ENCODE assay signal across 20 cellular contexts in genomic region chr16:89738072-89738377, GRCh38. TPM values are rescaled to one million over a fixed set of nuclear protein-coding genes. Genes with fewer than 3 reads are reported as not detected.
DNase-seq lines count a peak whose midpoint lies in the region; ATAC-seq, FAIRE-seq and TF ChIP-seq lines count a peak whose summit lies in the region.
"Had no signal": no experiment of that assay in that cellular context is flagged by ENCODE, and none has a peak within 500 bp of the region (broad histone marks: within the 10 kb centered on the region; RNA-seq: fewer than 3 reads in every experiment).

No MANE protein-coding gene starts in this region.

- DNase-seq in activated CD4-positive, alpha-beta memory T cell treated with anti-CD3 and anti-CD28 coated beads, Interleukin-2, amount 10 ng/mL, durations not matched to agents 7 days and 5 days, result no peak
- no peak for DNase-seq in activated CD4-positive, alpha-beta memory T cell treated with anti-CD3 and anti-CD28 coated beads for 36 hours
- no peak for DNase-seq in K562 (ENCODE audit: extremely low read depth in 1 of 4, low spot score in 3 of 4)
- DNase-seq in neuronal stem cell (ENCODE audit: low spot score), result no peak
- DNase-seq in transverse colon, result no peak
- no peak for DNase-seq in lower leg skin (ENCODE audit: low spot score in 2 of 2)
- DNase-seq in RKO (ENCODE audit: low spot score), result no peak
- DNase-seq: activated CD8-positive, alpha-beta memory T cell treated with anti-CD3 and anti-CD28 coated beads, Interleukin-2, amount 50 U/mL, for 4 hours; cerebellar nuclear complex; DMS53; dorsolateral prefrontal cortex; gastrocnemius medialis; H7; NCI-H1694; NCI-H446 treated with DMSO at 0.1 percent for 48 hours; Right ventricle myocardium superior; tibial artery had no signal

- CTCF ChIA-PET in activated CD4-positive, alpha-beta memory T cell treated with anti-CD3 and anti-CD28 coated beads, Interleukin-2, amount 10 ng/mL, durations not matched to agents 7 days and 5 days (lab: Charles Lee), result interaction anchor here (0.8 to 4.5 kb wide), 4 partner anchors 33 to 38 kb away, joined by 3 to 32 read pairs (median 12); partner anchors contain the start of gene SPATA2L
- CTCF ChIA-PET in activated CD4-positive, alpha-beta memory T cell treated with anti-CD3 and anti-CD28 coated beads for 36 hours (lab: Charles Lee), result interaction anchor here (1.6 to 1.9 kb wide), 2 partner anchors 38 to 123 kb away, joined by 6 to 8 read pairs; no protein-coding TSS in a partner anchor
- CTCF ChIA-PET in K562 (lab: Yijun Ruan, JAX; ENCODE audit: low intra/inter-chr PET ratio), result no interaction called here

- H3K9me3 ChIP-seq in K562 (replicated peaks; ENCODE audit: control insufficient read depth, insufficient read depth, low read depth, low read length) (no peaks in the 10 kb centered on the region), neuronal stem cell (replicated peaks in 1 of 2; ENCODE audit: control insufficient read depth in 2 of 2, insufficient read depth in 1 of 2, low read depth in 1 of 2, low read length in 2 of 2) (peaks cover 0 to 1% of the 10 kb centered on the region in 2 donors), transverse colon (no peaks in the 10 kb centered on the region)
- H3K9me3 ChIP-seq: gastrocnemius medialis, tibial artery had no signal

- H3K27me3 ChIP-seq in K562 (ENCODE audit: control insufficient read depth in 2 of 2, insufficient read depth in 2 of 2, low read length in 2 of 2) (no peaks in the 10 kb centered on the region), neuronal stem cell (ENCODE audit: control insufficient read depth in 3 of 3, insufficient read depth in 3 of 3, low read depth in 1 of 3, low read length in 3 of 3) (no peaks in the 10 kb centered on the region), transverse colon (no peaks in the 10 kb centered on the region)
- H3K27me3 ChIP-seq: dorsolateral prefrontal cortex, gastrocnemius medialis, hepatocyte, tibial artery had no signal

- H3K14ac ChIP-seq in neuronal stem cell (ENCODE audit: low read length), result no peak overlapping the region

- H3K27ac Mint-ChIP-seq in activated CD4-positive, alpha-beta memory T cell treated with anti-CD3 and anti-CD28 coated beads, Interleukin-2, amount 10 ng/mL, durations not matched to agents 7 days and 5 days, result peak overlapping the region; percentile 21
- H3K27ac Mint-ChIP-seq in activated CD4-positive, alpha-beta memory T cell treated with anti-CD3 and anti-CD28 coated beads for 36 hours, result no peak overlapping the region

- peaks cover 82% of the 10 kb centered on the region for H3K36me3 Mint-ChIP-seq in activated CD4-positive, alpha-beta memory T cell treated with anti-CD3 and anti-CD28 coated beads, Interleukin-2, amount 10 ng/mL, durations not matched to agents 7 days and 5 days (ENCODE audit: low read depth)
- peaks cover 65% of the 10 kb centered on the region for H3K36me3 Mint-ChIP-seq in activated CD4-positive, alpha-beta memory T cell treated with anti-CD3 and anti-CD28 coated beads for 36 hours

- in situ Hi-C loops in K562 (cut with MboI), result no loop called here
- in situ Hi-C loops in transverse colon (cut with MboI; ENCODE audit: low pct_ligation_motif_present in 1 of 4, low pct_unique_long_range_greater_than_20kb in 1 of 4, low sequenced_read_pairs in 3 of 4), result no loop called here

- H4K91ac ChIP-seq in neuronal stem cell (ENCODE audit: low read depth, low read length, poor library complexity), result no peak overlapping the region

- H3K9ac ChIP-seq in K562 (ENCODE audit: insufficient read depth in 1 of 2, low read depth in 2 of 2, low read length in 2 of 2), result peak overlapping the region in 1 of 2 experiments; percentile 14; a peak in 1 of 4 replicates
- no peak overlapping the region for H3K9ac ChIP-seq in neuronal stem cell (ENCODE audit: low read depth, low read length, poor library complexity)

- H3K18ac ChIP-seq in neuronal stem cell (ENCODE audit: low read length), result no peak overlapping the region

- H2BK12ac ChIP-seq in neuronal stem cell (ENCODE audit: low read length), result no peak overlapping the region

- no peaks in the 10 kb centered on the region for H3K9me1 ChIP-seq in K562 (ENCODE audit: control insufficient read depth, insufficient read depth, low read length)

- H2AFZ ChIP-seq in K562 (ENCODE audit: low read depth, low read length), result no peak overlapping the region
- H2AFZ ChIP-seq in neuronal stem cell (ENCODE audit: low read length), result no peak overlapping the region
- H2AFZ ChIP-seq: hepatocyte had no signal

- no peak overlapping the region for H2BK5ac ChIP-seq in neuronal stem cell (ENCODE audit: low read length)

- WGBS in K562 (ENCODE audit: insufficient coverage, low coverage, missing lambda C conversion rate), result 93% methylated on average over 11 of the region's 14 CpGs
- no CpG with 5 or more reads among the region's 14 CpGs for WGBS in neuronal stem cell (ENCODE audit: extremely low coverage in 2 of 2, insufficient read length in 2 of 2, insufficient replicate concordance in 1 of 2), 2 donors
- 89 to 100% methylated on average over 1 to 14 of the region's 14 CpGs for WGBS in transverse colon (ENCODE audit: low coverage in 1 of 2), 2 donors
- 90 to 100% methylated on average over 5 to 9 of the region's 14 CpGs for WGBS in lower leg skin, 2 donors

- H3K36me3 ChIP-seq in K562 (ENCODE audit: control insufficient read depth, insufficient read depth, low read length), result peaks cover 96% of the 10 kb centered on the region
- peaks cover 53 to 100% of the 10 kb centered on the region in 2 donors for H3K36me3 ChIP-seq in neuronal stem cell (replicated peaks in 1 of 2; ENCODE audit: control insufficient read depth in 2 of 2, insufficient read depth in 2 of 2, low read length in 2 of 2)
- H3K36me3 ChIP-seq in transverse colon, result peaks cover 0 to 69% (median 34%) of the 10 kb centered on the region in 4 donors

- peak overlapping the region; percentile 80 for H3K23ac ChIP-seq in neuronal stem cell (ENCODE audit: low read depth, low read length, poor library complexity)

- no peak for FAIRE-seq in K562 (lab: Jason Lieb, UNC)

- H2BK120ac ChIP-seq in neuronal stem cell (ENCODE audit: low read depth, low read length), result no peak overlapping the region

- no peak overlapping the region for H3K4me3 Mint-ChIP-seq in activated CD4-positive, alpha-beta memory T cell treated with anti-CD3 and anti-CD28 coated beads, Interleukin-2, amount 10 ng/mL, durations not matched to agents 7 days and 5 days
- H3K4me3 Mint-ChIP-seq in activated CD4-positive, alpha-beta memory T cell treated with anti-CD3 and anti-CD28 coated beads for 36 hours, result no peak overlapping the region

- H3K27ac ChIP-seq in K562 (ENCODE audit: extremely low read depth, low read depth, low read length) (no peak overlapping the region), neuronal stem cell (replicated peaks; ENCODE audit: low read length) (no peak overlapping the region), transverse colon (no peak overlapping the region)
- H3K27ac ChIP-seq: gastrocnemius medialis, hepatocyte, HL-60, tibial artery had no signal

- TF ChIP-seq EP300 in K562 (IDR thresholded peaks at IDR 0.05; ENCODE audit: low read length), result no peak
- TF ChIP-seq EP300 in transverse colon (IDR thresholded peaks at IDR 0.05; ENCODE audit: low read depth), result no peak

- H3K4ac ChIP-seq in neuronal stem cell (ENCODE audit: low read length), result no peak overlapping the region

- no peak for TF ChIP-seq RAD21 in K562 (CRISPR knock-in tag; conservative IDR thresholded peaks at IDR 0.05 in 1 of 2, IDR thresholded peaks at IDR 0.05 in 1 of 2)

- intact Hi-C loops in activated CD4-positive, alpha-beta memory T cell treated with anti-CD3 and anti-CD28 coated beads for 36 hours (cut with micrococcal nuclease), result loop anchor here (5.0 kb wide), 1 partner anchor 36 kb away; the partner anchor contains the start of gene SPATA2L
- intact Hi-C loops in K562 (cut with micrococcal nuclease) (no loop called here), transverse colon (cut with DNase I; ENCODE audit: low total_unique reads) (no loop called here), lower leg skin (cut with DNase I; ENCODE audit: low total_unique reads) (no loop called here)

- H3K4me2 ChIP-seq in K562 (ENCODE audit: insufficient read depth, low read length), result no peak overlapping the region
- H3K4me2 ChIP-seq in neuronal stem cell (ENCODE audit: insufficient read depth, low read length, poor library complexity, severe bottlenecking), result no peak overlapping the region
- H3K4me2 ChIP-seq: hepatocyte had no signal

- peaks cover 29% of the 10 kb centered on the region for H3K4me1 Mint-ChIP-seq in activated CD4-positive, alpha-beta memory T cell treated with anti-CD3 and anti-CD28 coated beads, Interleukin-2, amount 10 ng/mL, durations not matched to agents 7 days and 5 days
- peaks cover 20% of the 10 kb centered on the region for H3K4me1 Mint-ChIP-seq in activated CD4-positive, alpha-beta memory T cell treated with anti-CD3 and anti-CD28 coated beads for 36 hours (ENCODE audit: low read depth)

- H3K79me1 ChIP-seq in neuronal stem cell (ENCODE audit: low read depth, low read length), result peaks cover 2% of the 10 kb centered on the region

- H3K79me2 ChIP-seq in K562 (ENCODE audit: control insufficient read depth, insufficient read depth, low read length), result 0 out of 3 replicates have a peak, but pooled peaks cover 3% of the 10 kb centered on the region
- H3K79me2 ChIP-seq: hepatocyte had no signal

- no peaks in the 10 kb centered on the region for H3K27me3 Mint-ChIP-seq in activated CD4-positive, alpha-beta memory T cell treated with anti-CD3 and anti-CD28 coated beads, Interleukin-2, amount 10 ng/mL, durations not matched to agents 7 days and 5 days
- no peaks in the 10 kb centered on the region for H3K27me3 Mint-ChIP-seq in activated CD4-positive, alpha-beta memory T cell treated with anti-CD3 and anti-CD28 coated beads for 36 hours

- H3K4me3 ChIP-seq in K562 (no peak overlapping the region), neuronal stem cell (ENCODE audit: low read length in 2 of 2) (peak overlapping the region in 1 of 2 donors; percentile 2), transverse colon (no peak overlapping the region), lower leg skin (ENCODE audit: low read depth, poor library complexity, severe bottlenecking) (no peak overlapping the region)
- H3K4me3 ChIP-seq: dorsolateral prefrontal cortex, gastrocnemius medialis, hepatocyte, tibial artery had no signal

- H4K8ac ChIP-seq in neuronal stem cell (ENCODE audit: low read depth, low read length), result no peak overlapping the region

- ATAC-seq in K562, result peak; percentile 6; the same call in 2 of the 3 replicates
- ATAC-seq: gastrocnemius medialis had no signal

- no TSS peak for BruUV-seq in K562 (replicated peaks; lab: Mats Ljungman, UMichigan)

- POLR2A ChIA-PET in activated CD4-positive, alpha-beta memory T cell treated with anti-CD3 and anti-CD28 coated beads, Interleukin-2, amount 10 ng/mL, durations not matched to agents 7 days and 5 days (lab: Charles Lee), result interaction anchor here (1.0 to 7.8 kb wide), 8 partner anchors 12 to 135 kb away, joined by 3 to 89 read pairs (median 6); partner anchors contain the start of gene TCF25
- POLR2A ChIA-PET in activated CD4-positive, alpha-beta memory T cell treated with anti-CD3 and anti-CD28 coated beads for 36 hours (lab: Charles Lee), result no interaction called here
- POLR2A ChIA-PET in K562 (lab: Yijun Ruan, JAX), result interaction anchor here (0.8 to 5.4 kb wide), 5 partner anchors 9 to 35 kb away, joined by 3 to 37 read pairs (median 4); no protein-coding TSS in a partner anchor

- no peaks in the 10 kb centered on the region for H3K9me3 Mint-ChIP-seq in activated CD4-positive, alpha-beta memory T cell treated with anti-CD3 and anti-CD28 coated beads, Interleukin-2, amount 10 ng/mL, durations not matched to agents 7 days and 5 days
- H3K9me3 Mint-ChIP-seq in activated CD4-positive, alpha-beta memory T cell treated with anti-CD3 and anti-CD28 coated beads for 36 hours, result no peaks in the 10 kb centered on the region

- no peak for TF ChIP-seq CTCF in K562 (IDR thresholded peaks at IDR 0.05 in 2 of 3, conservative IDR thresholded peaks at IDR 0.05 in 1 of 3; ENCODE audit: insufficient read depth in 2 of 3, low read depth in 1 of 3, low read length in 3 of 3)
- no peak for TF ChIP-seq CTCF in transverse colon (IDR thresholded peaks at IDR 0.05)
- no peak for TF ChIP-seq CTCF in lower leg skin (IDR thresholded peaks at IDR 0.05)

- H2BK15ac ChIP-seq in neuronal stem cell (ENCODE audit: low read length), result no peak overlapping the region

- TF ChIP-seq POLR2A in K562 (conservative IDR thresholded peaks at IDR 0.05), result peak; percentile 68
- TF ChIP-seq POLR2A in transverse colon (IDR thresholded peaks at IDR 0.05), result no peak
- no peak for TF ChIP-seq POLR2A in lower leg skin (IDR thresholded peaks at IDR 0.05)

- peaks cover 0 to 7% of the 10 kb centered on the region in 2 experiments; a peak in 1 of 5 replicates for H3K4me1 ChIP-seq in K562 (replicated peaks in 1 of 2; ENCODE audit: control insufficient read depth in 2 of 2, insufficient read depth in 2 of 2, low read length in 2 of 2)
- H3K4me1 ChIP-seq in neuronal stem cell (ENCODE audit: control insufficient read depth in 2 of 2, insufficient read depth in 1 of 2, low read depth in 1 of 2, low read length in 2 of 2), result no peaks in the 10 kb centered on the region
- H3K4me1 ChIP-seq in transverse colon, result no peaks in the 10 kb centered on the region
- H3K4me1 ChIP-seq: gastrocnemius medialis, tibial artery had no signal

- H2AK5ac ChIP-seq in neuronal stem cell (ENCODE audit: low read depth, low read length), result no peak overlapping the region

- peaks cover 6% of the 10 kb centered on the region; the same call in 1 of the 2 replicates for H4K20me1 ChIP-seq in K562 (replicated peaks; ENCODE audit: control insufficient read depth, insufficient read depth, low read length)

RNA-seq across cellular contexts. Expression of gene ZNF276, which starts 16.7 kb away (rescaled TPM):
- 10 to 100 TPM; 50.4 to 56.5 TPM for total RNA-seq in activated CD4-positive, alpha-beta memory T cell treated with anti-CD3 and anti-CD28 coated beads, Interleukin-2, amount 10 ng/mL, durations not matched to agents 7 days and 5 days
- 10 to 100 TPM; 22.1 to 25.6 TPM for total RNA-seq in activated CD4-positive, alpha-beta memory T cell treated with anti-CD3 and anti-CD28 coated beads for 36 hours
- 45.8 TPM for polyA plus RNA-seq in PFSK-1 (2012; ENCODE audit: insufficient read length, low read depth)
- total RNA-seq in K562 (2011; cell fraction: chromatin; rRNA removed; ENCODE audit: low replicate concordance), result 123 and 273 TPM in 2 replicates
- total RNA-seq in K562 (2011; cell fraction: nucleolus; rRNA removed), result 130 and 136 TPM in 2 replicates
- 112 and 149 TPM in 2 replicates for total RNA-seq in K562 (2011; cell fraction: nucleoplasm; rRNA removed)
- 28.0 and 31.4 TPM in 2 replicates for total RNA-seq in K562 (2014; rRNA removed)
- 9.2 and 9.8 TPM in 2 replicates for total RNA-seq in K562 (2014; rRNA removed; fragmentation: Illumina TruSeq; extraction: Trizol)
- total RNA-seq in K562 (2015; rRNA removed; fragmentation: Illumina TruSeq; extraction: Trizol), result 13.9 and 16.9 TPM in 2 replicates
- total RNA-seq in K562 (2021), result 40.0 and 43.9 TPM in 2 replicates
- 15.8 and 21.7 TPM in 2 replicates for polyA plus RNA-seq in K562 (2011; rRNA removed)
- polyA plus RNA-seq in K562 (2011; cell fraction: cytosol; rRNA removed), result 16.1 and 25.5 TPM in 2 replicates
- 120 and 167 TPM in 2 replicates for polyA plus RNA-seq in K562 (2011; cell fraction: nucleus; rRNA removed)
- polyA plus RNA-seq in K562 (2012), result 27.0 and 27.2 TPM in 2 replicates
- polyA plus RNA-seq in K562 (2014; fragmentation: Illumina TruSeq; extraction: Trizol), result 17.2 and 29.0 TPM in 2 replicates
- under 1 TPM; 0.49 to 0.80 TPM for polyA plus RNA-seq in K562 (2014; fragmentation: Nextera tagmentation; extraction: Ambion mirVana)
- 36.7 and 42.4 TPM in 2 replicates for polyA plus RNA-seq in K562 (2014; rRNA removed)
- 6.4 and 10.5 TPM in 2 replicates for polyA minus RNA-seq in K562 (2011; rRNA and poly(A)+ RNA removed)
- polyA minus RNA-seq in K562 (2011; cell fraction: cytosol; rRNA and poly(A)+ RNA removed), result 16.7 and 19.7 TPM in 2 replicates
- 27.6 and 35.0 TPM in 2 replicates for polyA minus RNA-seq in K562 (2011; cell fraction: nucleus; rRNA and poly(A)+ RNA removed)
- polyA plus RNA-seq in neuronal stem cell (2013, experiment 1 of 2), result 7.1 TPM
- 7.7 TPM for polyA plus RNA-seq in neuronal stem cell (2013, experiment 2 of 2)
- total RNA-seq in transverse colon, result 100 to 1,000 TPM in 2 of 4 donors, 10 to 100 TPM in 2; 43.4 to 265 (median 145) TPM
- 10 to 100 TPM; 44.7 to 62.0 (median 52.8) TPM for total RNA-seq in lower leg skin

RNA-seq across cellular contexts. Expression of gene VPS9D1, which starts 17.3 kb away (rescaled TPM):
- total RNA-seq in activated CD4-positive, alpha-beta memory T cell treated with anti-CD3 and anti-CD28 coated beads, Interleukin-2, amount 10 ng/mL, durations not matched to agents 7 days and 5 days, result 1 to 10 TPM; 7.0 to 7.8 TPM
- 1 to 10 TPM; 2.9 to 3.2 TPM for total RNA-seq in activated CD4-positive, alpha-beta memory T cell treated with anti-CD3 and anti-CD28 coated beads for 36 hours
- 9.5 TPM for polyA plus RNA-seq in PFSK-1 (2012; ENCODE audit: insufficient read length, low read depth)
- total RNA-seq in K562 (2011; cell fraction: chromatin; rRNA removed; ENCODE audit: low replicate concordance), result 5.2 and 13.2 TPM in 2 replicates
- total RNA-seq in K562 (2011; cell fraction: nucleolus; rRNA removed), result 9.5 and 9.9 TPM in 2 replicates
- 4.3 and 4.5 TPM in 2 replicates for total RNA-seq in K562 (2011; cell fraction: nucleoplasm; rRNA removed)
- total RNA-seq in K562 (2014; rRNA removed) (2.9 and 3.0 TPM in 2 replicates), K562 (2014; rRNA removed; fragmentation: Illumina TruSeq; extraction: Trizol) (0.26 and 0.33 TPM in 2 replicates), K562 (2015; rRNA removed; fragmentation: Illumina TruSeq; extraction: Trizol) (0.58 and 0.94 TPM in 2 replicates), K562 (2021) (3.1 and 3.7 TPM in 2 replicates), transverse colon (10 to 100 TPM; 13.1 to 54.6 (median 18.8) TPM), lower leg skin (1 to 10 TPM; 5.8 to 9.8 (median 7.0) TPM)
- polyA plus RNA-seq in K562 (2011; rRNA removed) (0.95 and 2.9 TPM in 2 replicates), K562 (2014; fragmentation: Illumina TruSeq; extraction: Trizol) (1.1 and 2.7 TPM in 2 replicates), K562 (2014; fragmentation: Nextera tagmentation; extraction: Ambion mirVana) (1 to 10 TPM; 1.0 to 1.4 TPM), K562 (2014; rRNA removed) (3.0 and 3.5 TPM in 2 replicates)
- polyA plus RNA-seq in K562 (2011; cell fraction: cytosol; rRNA removed), result 1.3 and 3.5 TPM in 2 replicates
- 9.4 and 15.9 TPM in 2 replicates for polyA plus RNA-seq in K562 (2011; cell fraction: nucleus; rRNA removed)
- 4.5 and 13.7 TPM in 2 replicates for polyA plus RNA-seq in K562 (2012)
- polyA minus RNA-seq in K562 (2011; rRNA and poly(A)+ RNA removed), result 0.42 and 0.66 TPM in 2 replicates
- 1.8 and 2.7 TPM in 2 replicates for polyA minus RNA-seq in K562 (2011; cell fraction: cytosol; rRNA and poly(A)+ RNA removed)
- 2.7 and 2.9 TPM in 2 replicates for polyA minus RNA-seq in K562 (2011; cell fraction: nucleus; rRNA and poly(A)+ RNA removed)
- 5.9 TPM for polyA plus RNA-seq in neuronal stem cell (2013, experiment 1 of 2)
- polyA plus RNA-seq in neuronal stem cell (2013, experiment 2 of 2), result 6.0 TPM

RNA-seq across cellular contexts. Expression of gene SPATA2L, which starts 36.5 kb away (rescaled TPM):
- total RNA-seq in activated CD4-positive, alpha-beta memory T cell treated with anti-CD3 and anti-CD28 coated beads, Interleukin-2, amount 10 ng/mL, durations not matched to agents 7 days and 5 days, result 10 to 100 TPM in 1 of 2 experiments, 1 to 10 TPM in 1; 9.4 to 10.0 TPM
- 1 to 10 TPM; 6.8 to 7.6 TPM for total RNA-seq in activated CD4-positive, alpha-beta memory T cell treated with anti-CD3 and anti-CD28 coated beads for 36 hours
- 70.9 TPM for polyA plus RNA-seq in PFSK-1 (2012; ENCODE audit: insufficient read length, low read depth)
- total RNA-seq in K562 (2011; cell fraction: chromatin; rRNA removed; ENCODE audit: low replicate concordance), result 4.8 and 30.8 TPM in 2 replicates
- 32.7 and 32.9 TPM in 2 replicates for total RNA-seq in K562 (2011; cell fraction: nucleolus; rRNA removed)
- total RNA-seq in K562 (2011; cell fraction: nucleoplasm; rRNA removed), result 10.5 and 10.9 TPM in 2 replicates
- 17.0 and 19.7 TPM in 2 replicates for total RNA-seq in K562 (2014; rRNA removed)
- 0.26 and 0.47 TPM in 2 replicates for total RNA-seq in K562 (2014; rRNA removed; fragmentation: Illumina TruSeq; extraction: Trizol)
- total RNA-seq in K562 (2015; rRNA removed; fragmentation: Illumina TruSeq; extraction: Trizol), result 4.3 and 5.1 TPM in 2 replicates
- total RNA-seq in K562 (2021), result 19.2 and 19.4 TPM in 2 replicates
- 4.0 and 4.5 TPM in 2 replicates for polyA plus RNA-seq in K562 (2011; rRNA removed)
- 5.7 and 25.8 TPM in 2 replicates for polyA plus RNA-seq in K562 (2011; cell fraction: cytosol; rRNA removed)
- polyA plus RNA-seq in K562 (2011; cell fraction: nucleus; rRNA removed), result 10.9 and 25.7 TPM in 2 replicates
- 11.3 and 11.6 TPM in 2 replicates for polyA plus RNA-seq in K562 (2012)
- 1.1 and 3.7 TPM in 2 replicates for polyA plus RNA-seq in K562 (2014; fragmentation: Illumina TruSeq; extraction: Trizol)
- polyA plus RNA-seq in K562 (2014; fragmentation: Nextera tagmentation; extraction: Ambion mirVana), result under 1 TPM in 1 of 2 experiments, not detected in 1; 0.13 TPM
- polyA plus RNA-seq in K562 (2014; rRNA removed), result 11.5 and 15.2 TPM in 2 replicates
- 0.33 and 1.8 TPM in 2 replicates for polyA minus RNA-seq in K562 (2011; rRNA and poly(A)+ RNA removed)
- 7.8 and 11.9 TPM in 2 replicates for polyA minus RNA-seq in K562 (2011; cell fraction: cytosol; rRNA and poly(A)+ RNA removed)
- polyA minus RNA-seq in K562 (2011; cell fraction: nucleus; rRNA and poly(A)+ RNA removed), result 5.7 and 11.7 TPM in 2 replicates
- 5.0 TPM for polyA plus RNA-seq in neuronal stem cell (2013, experiment 1 of 2)
- polyA plus RNA-seq in neuronal stem cell (2013, experiment 2 of 2), result 5.5 TPM
- 10 to 100 TPM; 30.8 to 83.0 (median 60.6) TPM for total RNA-seq in transverse colon
- total RNA-seq in lower leg skin, result 10 to 100 TPM; 18.3 to 34.6 (median 28.4) TPM

RNA-seq across cellular contexts. Expression of gene CDK10, which starts 51.5 kb away (rescaled TPM):
- total RNA-seq in activated CD4-positive, alpha-beta memory T cell treated with anti-CD3 and anti-CD28 coated beads, Interleukin-2, amount 10 ng/mL, durations not matched to agents 7 days and 5 days, result 10 to 100 TPM; 73.2 to 74.0 TPM
- 10 to 100 TPM; 90.0 to 92.4 TPM for total RNA-seq in activated CD4-positive, alpha-beta memory T cell treated with anti-CD3 and anti-CD28 coated beads for 36 hours
- polyA plus RNA-seq in PFSK-1 (2012; ENCODE audit: insufficient read length, low read depth), result 68.4 TPM
- 275 and 586 TPM in 2 replicates for total RNA-seq in K562 (2011; cell fraction: chromatin; rRNA removed; ENCODE audit: low replicate concordance)
- 284 and 289 TPM in 2 replicates for total RNA-seq in K562 (2011; cell fraction: nucleolus; rRNA removed)
- 252 and 255 TPM in 2 replicates for total RNA-seq in K562 (2011; cell fraction: nucleoplasm; rRNA removed)
- total RNA-seq in K562 (2014; rRNA removed), result 40.1 and 55.8 TPM in 2 replicates
- 25.5 and 34.8 TPM in 2 replicates for total RNA-seq in K562 (2014; rRNA removed; fragmentation: Illumina TruSeq; extraction: Trizol)
- total RNA-seq in K562 (2015; rRNA removed; fragmentation: Illumina TruSeq; extraction: Trizol), result 35.8 and 40.3 TPM in 2 replicates
- total RNA-seq in K562 (2021), result 65.1 and 75.4 TPM in 2 replicates
- polyA plus RNA-seq in K562 (2011; rRNA removed), result 55.9 and 77.3 TPM in 2 replicates
- 39.7 and 56.1 TPM in 2 replicates for polyA plus RNA-seq in K562 (2011; cell fraction: cytosol; rRNA removed)
- polyA plus RNA-seq in K562 (2011; cell fraction: nucleus; rRNA removed), result 756 and 811 TPM in 2 replicates
- 45.3 and 62.2 TPM in 2 replicates for polyA plus RNA-seq in K562 (2012)
- 38.0 and 46.5 TPM in 2 replicates for polyA plus RNA-seq in K562 (2014; fragmentation: Illumina TruSeq; extraction: Trizol)
- 1 to 10 TPM; 2.0 to 3.3 TPM for polyA plus RNA-seq in K562 (2014; fragmentation: Nextera tagmentation; extraction: Ambion mirVana)
- polyA plus RNA-seq in K562 (2014; rRNA removed), result 75.0 and 85.1 TPM in 2 replicates
- polyA minus RNA-seq in K562 (2011; rRNA and poly(A)+ RNA removed), result 21.7 and 25.8 TPM in 2 replicates
- polyA minus RNA-seq in K562 (2011; cell fraction: cytosol; rRNA and poly(A)+ RNA removed), result 16.0 and 16.3 TPM in 2 replicates
- 56.4 and 75.0 TPM in 2 replicates for polyA minus RNA-seq in K562 (2011; cell fraction: nucleus; rRNA and poly(A)+ RNA removed)
- 59.5 TPM for polyA plus RNA-seq in neuronal stem cell (2013, experiment 1 of 2)
- polyA plus RNA-seq in neuronal stem cell (2013, experiment 2 of 2), result 57.9 TPM
- 100 to 1,000 TPM in 1 of 4 donors, 10 to 100 TPM in 3; 69.6 to 304 (median 74.2) TPM for total RNA-seq in transverse colon
- total RNA-seq in lower leg skin, result 10 to 100 TPM; 34.6 to 69.1 (median 40.9) TPM
